ENCODE assay signal across 7 cellular contexts in genomic region chr13:99916366-99917103, GRCh38. TPM values are rescaled to one million over a fixed set of nuclear protein-coding genes. Genes with fewer than 3 reads are reported as not detected.
DNase-seq lines count a peak whose midpoint lies in the region; ATAC-seq and TF ChIP-seq lines count a peak whose summit lies in the region.

No MANE protein-coding gene starts in this region.

- no peak for TF ChIP-seq POLR2A in upper lobe of left lung (IDR thresholded peaks at IDR 0.05)

- dilution Hi-C loops in mammary epithelial cell (cut with HindIII; ENCODE audit: low sequenced_read_pairs) = loop anchor here (25.0 kb wide), 1 partner anchor 596 kb away; no protein-coding TSS in a partner anchor

- H3K79me2 ChIP-seq in mammary epithelial cell (ENCODE audit: insufficient read depth, low read length) = no peaks in the 10 kb centered on the region

- 22% methylated on average over 10 of the region's 10 CpGs for WGBS in mammary epithelial cell (ENCODE audit: low coverage, missing lambda C conversion rate)
- 40 to 44% methylated on average over 10 of the region's 10 CpGs for WGBS in upper lobe of left lung, 2 donors

- intact Hi-C loops in mammary epithelial cell (cut with micrococcal nuclease) = loop anchor here (1.0 to 5.0 kb wide), 5 partner anchors 260 to 598 kb away; no protein-coding TSS in a partner anchor

- H2AFZ ChIP-seq in mammary epithelial cell (ENCODE audit: low read depth, low read length) = no peak overlapping the region

- DNase-seq in DMS153 treated with DMSO at 0.1 percent for 48 hours (lab: John Stamatoyannopoulos, UW; ENCODE audit: unreplicated experiment) (peak; percentile 79), HPDE6-E6E7 (ENCODE audit: extremely low spot score) (peak; percentile 82), NOMO-1 treated with DMSO at 0.1 percent for 48 hours (lab: John Stamatoyannopoulos, UW; ENCODE audit: unreplicated experiment) (peak; percentile 56), mammary epithelial cell (peak; percentile 66), left kidney (ENCODE audit: low read depth, low spot score) (peak; percentile 78), upper lobe of left lung (no peak)

- H3K27ac ChIP-seq in mammary epithelial cell (ENCODE audit: insufficient read depth, low read depth, low read length) (no peak overlapping the region), upper lobe of left lung (no peak overlapping the region)

- H3K9me3 ChIP-seq in mammary epithelial cell (replicated peaks; ENCODE audit: insufficient read depth, low read length) (no peaks in the 10 kb centered on the region), upper lobe of left lung (no peaks in the 10 kb centered on the region)

- H3K4me1 ChIP-seq in mammary epithelial cell (ENCODE audit: insufficient read depth, low read length) (no peaks in the 10 kb centered on the region), upper lobe of left lung (no peaks in the 10 kb centered on the region)

- TF ChIP-seq EP300 in upper lobe of left lung (IDR thresholded peaks at IDR 0.05) = no peak

- no peak overlapping the region for H3K9ac ChIP-seq in mammary epithelial cell (ENCODE audit: insufficient read depth, low read length)

- no TSS peak for BruUV-seq in mammary epithelial cell (replicated peaks; lab: Mats Ljungman, UMichigan)

- in situ Hi-C loops in mammary epithelial cell (cut with MboI; ENCODE audit: low sequenced_read_pairs in 2 of 2) = loop anchor here (5.0 to 25.0 kb wide), 3 partner anchors 321 to 598 kb away; no protein-coding TSS in a partner anchor

- H3K27me3 ChIP-seq in mammary epithelial cell (ENCODE audit: insufficient read depth, low read length) (no peaks in the 10 kb centered on the region), upper lobe of left lung (no peaks in the 10 kb centered on the region)

- CTCF ChIA-PET in mammary epithelial cell (lab: Charles Lee; ENCODE audit: low non-redundant PET) = interaction anchor here (0.6 to 0.7 kb wide), 4 partner anchors 10 to 375 kb away, joined by 3 to 8 read pairs (median 4); no protein-coding TSS in a partner anchor

- ATAC-seq in GM19328 (IDR thresholded peaks at IDR 0.05; ENCODE audit: unreplicated experiment) (peak; percentile 72), upper lobe of left lung (ENCODE audit: low FRiP score in 2 of 2) (peak; percentile 81 to 86)

- TF ChIP-seq CTCF in mammary epithelial cell (conservative IDR thresholded peaks at IDR 0.05 in 1 of 2, IDR thresholded peaks at IDR 0.05 in 1 of 2; ENCODE audit: extremely low read depth in 1 of 2, insufficient read depth in 1 of 2, low read depth in 1 of 2, low read length in 2 of 2) = peak; percentile 98 to 99
- TF ChIP-seq CTCF in upper lobe of left lung (IDR thresholded peaks at IDR 0.05) = peak; percentile 67 to 92 (median 82)

- H3K36me3 ChIP-seq in mammary epithelial cell (ENCODE audit: insufficient read depth, low read length) (no peaks in the 10 kb centered on the region), upper lobe of left lung (no peaks in the 10 kb centered on the region)

- no peak overlapping the region for H3K4me3 ChIP-seq in mammary epithelial cell (replicated peaks in 1 of 3; ENCODE audit: insufficient read depth in 1 of 3, low read depth in 2 of 3, low read length in 3 of 3)
- H3K4me3 ChIP-seq in upper lobe of left lung = no peak overlapping the region

- H4K20me1 ChIP-seq in mammary epithelial cell (ENCODE audit: insufficient read depth, low read length) = no peaks in the 10 kb centered on the region

- no peak overlapping the region for H3K4me2 ChIP-seq in mammary epithelial cell (ENCODE audit: insufficient read depth, low read depth, low read length)

RNA-seq across cellular contexts. Expression of gene ZIC5, which starts 55.0 kb away (rescaled TPM):
- not detected for total RNA-seq in mammary epithelial cell
- not detected for polyA plus RNA-seq in mammary epithelial cell
- polyA minus RNA-seq in mammary epithelial cell = not detected
- under 1 TPM in 1 of 6 donors, not detected in 5; 0.07 TPM for total RNA-seq in upper lobe of left lung

Comparison
In these comparisons a context has a peak if more than half of its experiments do, and no peak if none do; other contexts are left out.
1. DNase-seq: peak in DMS153 treated with DMSO at 0.1 percent for 48 hours (single experiment), HPDE6-E6E7 (single experiment), NOMO-1 treated with DMSO at 0.1 percent for 48 hours (single experiment), mammary epithelial cell (single experiment) and left kidney (single experiment); none in upper lobe of left lung (0 of 2).